Comparison of ENCODE assay signal across 17 cellular contexts in the genomic region with DNA sequence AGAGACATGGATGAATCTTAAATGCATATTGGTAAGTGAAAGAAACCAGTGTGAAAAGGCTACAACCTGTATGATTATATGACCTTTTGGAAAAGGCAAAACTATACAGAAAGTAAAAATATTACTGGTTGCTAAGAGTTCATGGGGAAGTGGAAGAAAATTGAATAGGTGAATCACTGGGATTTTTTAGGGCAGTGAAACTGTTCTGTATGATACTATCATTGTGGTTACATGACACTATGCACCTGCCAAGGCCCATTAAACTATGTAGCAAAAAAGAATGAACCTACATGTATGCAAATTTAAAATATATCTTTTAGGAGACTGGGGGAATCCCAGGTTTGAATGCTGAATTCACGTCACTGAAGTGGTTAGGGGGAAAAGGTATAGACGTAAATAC. TPM values are rescaled to one million over a fixed set of nuclear protein-coding genes. Genes with fewer than 3 reads are reported as not detected.
DNase-seq lines count a peak whose midpoint lies in the region; ATAC-seq lines count a peak whose summit lies in the region.
"Had no signal": no experiment of that assay in that cellular context is flagged by ENCODE, and none has a peak within 500 bp of the region (broad histone marks: within the 10 kb centered on the region; RNA-seq: fewer than 3 reads in every experiment).

No MANE protein-coding gene starts in this region.

- ATAC-seq in activated naive CD4-positive, alpha-beta T cell treated with anti-CD3 and anti-CD28 coated beads, Interleukin-2, amount 50 U/mL, for 72 hours: peak; percentile 97 to 99
- ATAC-seq in GM21528 (IDR thresholded peaks at IDR 0.05; ENCODE audit: low FRiP score, unreplicated experiment) (peak; percentile 85), HG03159 (IDR thresholded peaks at IDR 0.05; ENCODE audit: unreplicated experiment) (peak; percentile 90)
- ATAC-seq: pancreas had no signal

- peak overlapping the region; percentile 18 to 42 for H3K27ac Mint-ChIP-seq in activated naive CD4-positive, alpha-beta T cell treated with anti-CD3 and anti-CD28 coated beads, Interleukin-2, amount 50 U/mL, for 72 hours

- DNase-seq in activated naive CD4-positive, alpha-beta T cell treated with anti-CD3 and anti-CD28 coated beads, Interleukin-2, amount 50 U/mL, for 72 hours (ENCODE audit: low spot score in 2 of 2): peak in 1 of 2 donors; percentile 8
- DNase-seq in activated naive CD4-positive, alpha-beta T cell treated with anti-CD3 and anti-CD28 coated beads, Interleukin-2, amount 50 U/mL, for 16 hours: no peak
- no peak for DNase-seq in A172 (ENCODE audit: low spot score)
- DNase-seq in NCI-H1694 (lab: John Stamatoyannopoulos, UW): no peak
- no peak for DNase-seq in NCI-H2081 (lab: John Stamatoyannopoulos, UW)
- DNase-seq in NCI-H226: no peak
- DNase-seq: activated CD4-positive, alpha-beta T cell treated with anti-CD3 and anti-CD28 coated beads for 1 hour; hippocampal formation; KG1; NCI-H446; pancreas; SHP77 treated with DMSO at 0.1 percent for 48 hours; stimulated activated CD4-positive, alpha-beta T cell treated with anti-CD3 and anti-CD28 coated beads, Interleukin-2, amount 100 ng/mL, for 48 hours; testis had no signal

- peaks cover 6 to 8% of the 10 kb centered on the region in 2 donors for H3K9me3 Mint-ChIP-seq in activated naive CD4-positive, alpha-beta T cell treated with anti-CD3 and anti-CD28 coated beads, Interleukin-2, amount 50 U/mL, for 72 hours

- peaks cover 5 to 21% of the 10 kb centered on the region in 2 donors for H3K36me3 Mint-ChIP-seq in activated naive CD4-positive, alpha-beta T cell treated with anti-CD3 and anti-CD28 coated beads, Interleukin-2, amount 50 U/mL, for 72 hours

RNA-seq across cellular contexts. Expression of a gene that starts 12.6 kb away (rescaled TPM):
- not detected for total RNA-seq in activated naive CD4-positive, alpha-beta T cell treated with anti-CD3 and anti-CD28 coated beads, Interleukin-2, amount 50 U/mL, for 72 hours
- not detected in 2 replicates for total RNA-seq in A172 (2014; rRNA removed; shearing (Covaris generic))
- total RNA-seq: lung microvascular endothelial cell, pancreas, testis had no signal

RNA-seq across cellular contexts. Expression of a gene that starts 30.6 kb away (rescaled TPM):
- total RNA-seq in activated naive CD4-positive, alpha-beta T cell treated with anti-CD3 and anti-CD28 coated beads, Interleukin-2, amount 50 U/mL, for 72 hours: not detected
- total RNA-seq in A172 (2014; rRNA removed; shearing (Covaris generic)): not detected in 2 replicates
- total RNA-seq: lung microvascular endothelial cell, pancreas had no signal

RNA-seq across cellular contexts. Expression of a gene that starts 40.5 kb away (rescaled TPM):
- not detected for total RNA-seq in activated naive CD4-positive, alpha-beta T cell treated with anti-CD3 and anti-CD28 coated beads, Interleukin-2, amount 50 U/mL, for 72 hours
- total RNA-seq in A172 (2014; rRNA removed; shearing (Covaris generic)): not detected in 2 replicates
- total RNA-seq: lung microvascular endothelial cell had no signal

RNA-seq across cellular contexts. Expression of a gene that starts 57.0 kb away (rescaled TPM):
- not detected for total RNA-seq in activated naive CD4-positive, alpha-beta T cell treated with anti-CD3 and anti-CD28 coated beads, Interleukin-2, amount 50 U/mL, for 72 hours
- total RNA-seq in A172 (2014; rRNA removed; shearing (Covaris generic)): not detected in 2 replicates
- total RNA-seq: lung microvascular endothelial cell, pancreas had no signal
